31 cellular contexts compared by ENCODE assay signal in the genomic region with DNA sequence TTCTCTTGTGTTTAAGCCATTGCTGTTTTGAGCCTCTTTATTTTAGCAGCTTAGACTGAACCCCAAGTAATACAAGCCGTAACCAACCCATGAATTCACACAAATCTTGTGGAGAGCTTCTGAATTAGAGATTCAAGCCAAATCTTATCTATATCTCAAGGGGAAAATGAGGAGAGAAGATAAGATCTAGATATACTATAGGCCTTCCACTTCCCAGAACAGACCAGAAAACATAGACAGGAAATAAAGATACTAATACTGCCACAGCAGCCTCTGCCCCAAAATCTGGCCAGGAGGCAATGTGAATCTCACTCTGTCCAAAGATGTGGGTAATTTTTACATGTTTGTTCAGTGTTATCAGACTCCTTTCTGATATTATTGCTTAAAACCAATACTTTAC.
"Had no signal": no experiment of that assay in that cellular context is flagged by ENCODE, and none has a peak within 500 bp of the region (broad histone marks: within the 10 kb centered on the region; RNA-seq: fewer than 3 reads in every experiment).

No MANE protein-coding gene starts in this region.

- H3K4me3 Mint-ChIP-seq: activated naive CD4-positive, alpha-beta T cell treated with anti-CD3 and anti-CD28 coated beads for 36 hours; activated naive CD8-positive, alpha-beta T cell treated with anti-CD3 and anti-CD28 coated beads, Interleukin-2, amount 10 ng/mL, durations not matched to agents 7 days and 5 days; activated T-helper 1 cell treated with anti-CD3 and anti-CD28 coated beads, Interleukin-12 subunit alpha, Interleukin-12 subunit beta, Interleukin-2, Interleukin-4 antibody, amounts not matched to agents 30 ng/mL and 10 ng/mL and 1 ng/mL, durations not matched to agents 14 hours and 24 hours and 36 hours; WTC11 had no signal

- H3K4me1 ChIP-seq: breast epithelium had no signal

- H3K27ac ChIP-seq: adrenal gland, breast epithelium, SK-N-MC had no signal

- ATAC-seq: Panc1, Right ventricle myocardium inferior, WTC11 had no signal

- H3K4me3 ChIP-seq: adrenal gland, breast epithelium, SK-N-MC had no signal

- H3K27ac Mint-ChIP-seq: activated naive CD4-positive, alpha-beta T cell treated with anti-CD3 and anti-CD28 coated beads for 36 hours; activated naive CD8-positive, alpha-beta T cell treated with anti-CD3 and anti-CD28 coated beads, Interleukin-2, amount 10 ng/mL, durations not matched to agents 7 days and 5 days; activated T-helper 1 cell treated with anti-CD3 and anti-CD28 coated beads, Interleukin-12 subunit alpha, Interleukin-12 subunit beta, Interleukin-2, Interleukin-4 antibody, amounts not matched to agents 30 ng/mL and 10 ng/mL and 1 ng/mL, durations not matched to agents 14 hours and 24 hours and 36 hours; WTC11 had no signal

- DNase-seq: activated CD4-positive, alpha-beta T cell treated with anti-CD3 and anti-CD28 coated beads for 48 hours; activated CD4-positive, alpha-beta T cell treated with anti-CD3 and anti-CD28 coated beads, Interleukin-2, amount 50 U/mL, for 4 hours; activated CD4-positive, CD25-positive, alpha-beta regulatory T cell treated with anti-CD3 and anti-CD28 coated beads, Interleukin-2, amount 50 U/mL, for 72 hours; activated CD8-positive, alpha-beta memory T cell treated with anti-CD3 and anti-CD28 coated beads, Interleukin-2, amount 50 U/mL, for 4 hours; activated effector memory CD4-positive, alpha-beta T cell treated with anti-CD3 and anti-CD28 coated beads, Interleukin-2, amount 50 U/mL, for 16 hours; activated naive CD4-positive, alpha-beta T cell treated with anti-CD3 and anti-CD28 coated beads for 36 hours; activated naive CD8-positive, alpha-beta T cell treated with anti-CD3 and anti-CD28 coated beads, Interleukin-2, amount 10 ng/mL, durations not matched to agents 7 days and 5 days; adrenal gland; anterior cingulate cortex; central memory CD4-positive, alpha-beta T cell; cortex of kidney; Karpas-422; MM.1S; NCI-H1105; NCI-H1436; NCI-H1694 treated with DMSO at 0.1 percent for 48 hours; NCI-H2029 treated with DMSO at 0.1 percent for 48 hours; NCI-H345; NCI-H510A; NCI-H69; NK-92 treated with Interleukin-12 subunit alpha and Interleukin-12 subunit beta, amount 100 ng/mL, for 24 hours; OCI-M1; RPMI8226; T-helper 1 cell; T-helper 9 cell had no signal

- H3K36me3 ChIP-seq: adrenal gland, breast epithelium had no signal

- H3K27me3 ChIP-seq: adrenal gland, breast epithelium had no signal

- H3K9me3 ChIP-seq: adrenal gland had no signal
